Comparison of ENCODE assay signal across 24 cellular contexts in the genomic region with DNA sequence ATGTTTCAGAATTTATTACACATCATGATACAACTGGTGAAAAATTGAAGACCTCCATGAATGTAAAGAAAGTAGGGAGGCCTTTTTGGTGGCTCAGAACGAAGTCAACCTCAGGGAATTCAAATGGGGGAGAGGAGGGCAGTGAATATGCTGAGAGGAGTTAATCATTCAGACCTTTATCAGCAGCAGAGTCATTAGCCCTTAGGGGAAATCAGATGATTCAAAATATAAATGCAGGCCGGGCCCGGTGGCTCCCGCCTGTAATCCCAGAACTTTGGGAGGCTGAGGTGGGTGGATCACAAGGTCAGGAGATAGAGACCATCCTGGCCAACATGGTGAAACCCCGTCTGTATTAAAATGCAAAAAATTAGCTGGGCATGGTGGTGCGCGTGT.
"Had no signal": no experiment of that assay in that cellular context is flagged by ENCODE, and none has a peak within 500 bp of the region (broad histone marks: within the 10 kb centered on the region; RNA-seq: fewer than 3 reads in every experiment).

No MANE protein-coding gene starts in this region.

- H3K27ac ChIP-seq: colonic mucosa, coronary artery, dorsolateral prefrontal cortex, epithelial cell of prostate, esophagus muscularis mucosa, esophagus squamous epithelium, foreskin keratinocyte, gastrocnemius medialis, gastroesophageal sphincter, heart left ventricle, heart right ventricle had no signal

- H3K4me1 ChIP-seq: colonic mucosa, esophagus muscularis mucosa, esophagus squamous epithelium, foreskin keratinocyte, gastrocnemius medialis, gastroesophageal sphincter, heart left ventricle, heart right ventricle had no signal

- H3K36me3 ChIP-seq: colonic mucosa had no signal

- H3K4me3 ChIP-seq: colonic mucosa, coronary artery, dorsolateral prefrontal cortex, esophagus muscularis mucosa, esophagus squamous epithelium, gastrocnemius medialis, gastroesophageal sphincter, heart left ventricle, heart right ventricle had no signal

- ATAC-seq: effector memory CD8-positive, alpha-beta T cell; esophagus mucosa; foreskin keratinocyte; gastrocnemius medialis; gastroesophageal sphincter; heart left ventricle; heart right ventricle had no signal

- H3K27me3 ChIP-seq: colonic mucosa, dorsolateral prefrontal cortex, esophagus muscularis mucosa, esophagus squamous epithelium, foreskin keratinocyte, gastrocnemius medialis, gastroesophageal sphincter, heart left ventricle, heart right ventricle had no signal

- DNase-seq: colonic mucosa; cortex of kidney; dermis blood vessel endothelial cell; dorsolateral prefrontal cortex; effector CD4-positive, alpha-beta T cell; effector CD8-positive, alpha-beta T cell; effector memory CD4-positive, alpha-beta T cell; effector memory CD8-positive, alpha-beta T cell; endodermal cell; erythroblast; esophagus squamous epithelium; foreskin fibroblast; foreskin keratinocyte; foreskin melanocyte; gastrocnemius medialis; glutamatergic neuron; head of caudate nucleus; heart left ventricle; heart right ventricle had no signal
